Comparison of ENCODE assay signal across 19 cellular contexts in genomic region chr13:34419025-34419424, GRCh38.
DNase-seq lines count a peak whose midpoint lies in the region; TF ChIP-seq lines count a peak whose summit lies in the region.
"Had no signal": no experiment of that assay in that cellular context is flagged by ENCODE, and none has a peak within 500 bp of the region (broad histone marks: within the 10 kb centered on the region; RNA-seq: fewer than 3 reads in every experiment).

No MANE protein-coding gene starts in this region.

- H3K27me3 Mint-ChIP-seq in nephron progenitor cell (ENCODE audit: low read depth, poor library complexity), result peaks cover 4% of the 10 kb centered on the region
- H3K27me3 Mint-ChIP-seq: activated B cell treated with CpG ODN at 0.5 μM for 24 hours; activated CD8-positive, alpha-beta T cell treated with anti-CD3 and anti-CD28 coated beads for 36 hours; activated naive CD8-positive, alpha-beta T cell treated with anti-CD3 and anti-CD28 coated beads for 36 hours; activated T-cell treated with anti-CD3 and anti-CD28 coated beads, Interleukin-2, amount 50 U/mL, for 24 hours had no signal

- no peaks in the 10 kb centered on the region for H3K36me3 Mint-ChIP-seq in nephron progenitor cell (ENCODE audit: low read depth)
- H3K36me3 Mint-ChIP-seq: activated naive CD8-positive, alpha-beta T cell treated with anti-CD3 and anti-CD28 coated beads for 36 hours had no signal

- TF ChIP-seq CTCF in nephron progenitor cell (IDR thresholded peaks at IDR 0.05), result no peak

- no peak overlapping the region for H3K4me3 Mint-ChIP-seq in nephron progenitor cell
- H3K4me3 Mint-ChIP-seq: activated B cell treated with CpG ODN at 0.5 μM for 24 hours; activated CD8-positive, alpha-beta T cell treated with anti-CD3 and anti-CD28 coated beads for 36 hours; activated naive CD8-positive, alpha-beta T cell treated with anti-CD3 and anti-CD28 coated beads for 36 hours; activated T-cell treated with anti-CD3 and anti-CD28 coated beads, Interleukin-2, amount 50 U/mL, for 24 hours; HFFc6 had no signal

- no peaks in the 10 kb centered on the region for H3K9me3 Mint-ChIP-seq in nephron progenitor cell
- H3K9me3 Mint-ChIP-seq: activated CD8-positive, alpha-beta T cell treated with anti-CD3 and anti-CD28 coated beads for 36 hours; activated T-cell treated with anti-CD3 and anti-CD28 coated beads, Interleukin-2, amount 50 U/mL, for 24 hours; HFFc6 had no signal

- H3K4me1 Mint-ChIP-seq in nephron progenitor cell, result peaks cover 9% of the 10 kb centered on the region
- H3K4me1 Mint-ChIP-seq: activated B cell treated with CpG ODN at 0.5 μM for 24 hours; activated naive CD8-positive, alpha-beta T cell treated with anti-CD3 and anti-CD28 coated beads for 36 hours had no signal

- peak; percentile 92 for DNase-seq in DMS53 (lab: John Stamatoyannopoulos, UW)
- peak; percentile 33 for DNase-seq in NCI-H128 (lab: John Stamatoyannopoulos, UW; ENCODE audit: unreplicated experiment)
- DNase-seq in NCI-H774 (lab: John Stamatoyannopoulos, UW), result peak; percentile 15
- DNase-seq in nephron progenitor cell, result no peak
- DNase-seq in activated naive CD4-positive, alpha-beta T cell treated with anti-CD3 and anti-CD28 coated beads, Interleukin-2, amount 50 U/mL, for 16 hours, result no peak
- DNase-seq in substantia nigra (lab: John Stamatoyannopoulos, UW), result no peak
- DNase-seq in activated gamma-delta T cell (lab: John Stamatoyannopoulos, UW), result no peak
- DNase-seq: activated B cell treated with CpG ODN at 0.5 μM for 24 hours; activated CD8-positive, alpha-beta T cell treated with anti-CD3 and anti-CD28 coated beads for 36 hours; activated naive CD8-positive, alpha-beta T cell treated with anti-CD3 and anti-CD28 coated beads for 36 hours; activated T-cell treated with anti-CD3 and anti-CD28 coated beads, Interleukin-2, amount 50 U/mL, for 24 hours; Calu3; colonic mucosa; heart left ventricle; HFFc6; lower lobe of right lung; stomach; T-helper 2 cell had no signal

- H3K27ac ChIP-seq in substantia nigra (ENCODE audit: low read depth, low read length, poor library complexity, severe bottlenecking), result no peak overlapping the region
- H3K27ac ChIP-seq: colonic mucosa, heart left ventricle, lower lobe of right lung, parathyroid adenoma, stomach had no signal

- H3K27ac Mint-ChIP-seq in nephron progenitor cell, result peak overlapping the region; percentile 39
- H3K27ac Mint-ChIP-seq: activated B cell treated with CpG ODN at 0.5 μM for 24 hours; activated CD8-positive, alpha-beta T cell treated with anti-CD3 and anti-CD28 coated beads for 36 hours; activated naive CD8-positive, alpha-beta T cell treated with anti-CD3 and anti-CD28 coated beads for 36 hours; activated T-cell treated with anti-CD3 and anti-CD28 coated beads, Interleukin-2, amount 50 U/mL, for 24 hours; HFFc6 had no signal

Comparison
In these comparisons a context has a peak if more than half of its experiments do, and no peak if none do; other contexts are left out.
1. DNase-seq: peak in DMS53 (single experiment), NCI-H128 (single experiment) and NCI-H774 (single experiment); none in nephron progenitor cell (single experiment), activated naive CD4-positive, alpha-beta T cell treated with anti-CD3 and anti-CD28 coated beads, Interleukin-2, amount 50 U/mL, for 16 hours (single experiment), substantia nigra (0 of 49) and activated gamma-delta T cell (single experiment).